16 cellular contexts compared by ENCODE assay signal in the genomic region with DNA sequence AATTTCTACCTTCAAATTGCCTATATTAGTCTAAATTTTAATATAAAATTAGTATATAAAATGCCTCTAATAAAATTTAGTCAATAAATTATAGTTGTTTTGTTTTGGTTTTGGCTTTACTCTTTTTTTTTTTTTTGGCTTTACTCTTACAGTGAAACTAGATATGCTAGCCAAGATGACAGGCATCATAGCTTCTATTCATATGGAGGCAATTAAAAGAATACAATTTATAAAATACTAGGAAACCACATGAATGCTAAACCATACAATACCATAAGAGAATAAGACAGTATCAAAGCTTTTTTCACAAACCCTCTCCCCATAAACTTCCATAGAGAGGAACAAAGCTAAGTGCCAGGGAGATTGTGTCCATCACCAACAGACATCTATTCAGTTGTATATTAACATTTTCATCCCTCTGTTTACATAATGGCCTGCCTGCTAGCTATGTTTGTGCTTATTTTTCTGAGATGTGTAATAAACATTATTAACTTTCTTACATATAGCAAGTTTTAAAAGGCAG.
A peak's percentile ranks its signal among the peaks of the same experiment; 100 is the strongest.
DNase-seq lines count a peak whose midpoint lies in the region; ATAC-seq and TF ChIP-seq lines count a peak whose summit lies in the region.
"Had no signal": no experiment of that assay in that cellular context is flagged by ENCODE, and none has a peak within 500 bp of the region (broad histone marks: within the 10 kb centered on the region; RNA-seq: fewer than 3 reads in every experiment).

No MANE protein-coding gene starts in this region.

- TF ChIP-seq CTCF in AG10803 (conservative IDR thresholded peaks at IDR 0.05; ENCODE audit: low read length) (no peak), IMR-90 (conservative IDR thresholded peaks at IDR 0.05; ENCODE audit: low read depth, low read length) (no peak)

- H3K79me1 ChIP-seq in IMR-90 (ENCODE audit: low read depth in 1 of 2, low read length in 2 of 2), result no peaks in the 10 kb centered on the region

- H2AK9ac ChIP-seq in IMR-90 (replicated peaks; ENCODE audit: low read depth, low read length, poor library complexity), result no peak overlapping the region

- H3K27ac ChIP-seq in IMR-90 (ENCODE audit: insufficient read depth, low read length), result peak overlapping the region; percentile 69; the same call in 1 of the 2 replicates
- H3K27ac ChIP-seq: BLaER1 treated with 17β-estradiol and CSF1 and Interleukin-3, amounts not matched to agents 10 nM and 100 nM; spleen had no signal

- H3K9me1 ChIP-seq in IMR-90 (ENCODE audit: insufficient read depth, low read length), result no peaks in the 10 kb centered on the region

- no peak overlapping the region for H3K4ac ChIP-seq in IMR-90 (ENCODE audit: low read depth, low read length)

- BruUV-seq in IMR-90 (replicated peaks; lab: Mats Ljungman, UMichigan), result no TSS peak

- DNase-seq in AG10803 (ENCODE audit: low read depth) (peak; percentile 82), IMR-90 (peak; percentile 36), amniotic stem cell (lab: John Stamatoyannopoulos, UW) (peak; percentile 9), iris pigment epithelial cell (ENCODE audit: low read depth) (peak; percentile 47), DMS53 treated with DMSO at 0.1 percent for 48 hours (lab: John Stamatoyannopoulos, UW; ENCODE audit: unreplicated experiment) (no peak)
- DNase-seq: activated CD4-positive, alpha-beta T cell treated with anti-CD3 and anti-CD28 coated beads for 36 hours; activated naive CD4-positive, alpha-beta T cell treated with anti-CD3 and anti-CD28 coated beads, Interleukin-2, amount 10 ng/mL, durations not matched to agents 7 days and 5 days; effector memory CD8-positive, alpha-beta T cell; KG1; Right ventricle myocardium superior; spleen had no signal

- no peak overlapping the region for H2BK15ac ChIP-seq in IMR-90 (ENCODE audit: low read depth, low read length)

- no peaks in the 10 kb centered on the region for H3K36me3 ChIP-seq in IMR-90 (ENCODE audit: control insufficient read depth, insufficient read depth, low read length)
- H3K36me3 ChIP-seq: BLaER1 treated with 17β-estradiol and CSF1 and Interleukin-3, amounts not matched to agents 10 nM and 100 nM; spleen had no signal

- intact Hi-C loops in IMR-90 (cut with micrococcal nuclease), result loop anchor here (2.0 kb wide), 1 partner anchor 29 kb away; no protein-coding TSS in a partner anchor

- no peaks in the 10 kb centered on the region for H3K9me3 ChIP-seq in IMR-90 (ENCODE audit: control insufficient read depth, insufficient read depth, low read length)

- peak overlapping the region in 1 of 2 experiments; percentile 59; a peak in 3 of 4 replicates for H4K8ac ChIP-seq in IMR-90 (ENCODE audit: low read depth in 2 of 2, low read length in 2 of 2)

- H2BK5ac ChIP-seq in IMR-90 (ENCODE audit: low read depth, low read length, poor library complexity, severe bottlenecking), result peak overlapping the region; percentile 90

- CTCF ChIA-PET in IMR-90 (lab: Yijun Ruan, JAX), result interaction anchor here (2.5 kb wide), 1 partner anchor 32 kb away, joined by 7 read pairs; no protein-coding TSS in a partner anchor

- H2BK20ac ChIP-seq in IMR-90 (ENCODE audit: low read depth, low read length), result peak overlapping the region; percentile 58; the same call in 1 of the 2 replicates

- in situ Hi-C loops in IMR-90 (cut with MboI; ENCODE audit: low sequenced_read_pairs), result no loop called here

- dilution Hi-C loops in IMR-90 (cut with HindIII; ENCODE audit: low sequenced_read_pairs, unreplicated experiment), result no loop called here

- H3K14ac ChIP-seq in IMR-90 (replicated peaks; ENCODE audit: low read depth, low read length), result 0 out of 2 replicates have a peak overlapping the region, but pooled peaks have one; percentile 5

- POLR2A ChIA-PET in IMR-90 (lab: Charles Lee; ENCODE audit: unreplicated experiment), result no interaction called here

- no peak overlapping the region for H2AK5ac ChIP-seq in IMR-90 (ENCODE audit: low read depth, low read length)

- TF ChIP-seq POLR2A in IMR-90 (IDR thresholded peaks at IDR 0.05; ENCODE audit: low read depth, low read length), result no peak

- no peaks in the 10 kb centered on the region for H3K27me3 ChIP-seq in IMR-90 (ENCODE audit: control insufficient read depth, insufficient read depth, low read length)
- H3K27me3 ChIP-seq: BLaER1 treated with 17β-estradiol and CSF1 and Interleukin-3, amounts not matched to agents 10 nM and 100 nM; spleen had no signal

- H3K4me2 ChIP-seq in IMR-90 (ENCODE audit: low read depth, low read length), result peak overlapping the region; percentile 71; the same call in 1 of the 2 replicates
- H3K4me2 ChIP-seq: BLaER1 treated with 17β-estradiol and CSF1 and Interleukin-3, amounts not matched to agents 10 nM and 100 nM had no signal

- peak overlapping the region; percentile 60 for H4K91ac ChIP-seq in IMR-90 (ENCODE audit: insufficient read depth, low read depth, low read length)

- H3K23ac ChIP-seq in IMR-90 (ENCODE audit: low read depth, low read length), result 0 out of 2 replicates have a peak overlapping the region, but pooled peaks have one; percentile 2

- H3K4me3 ChIP-seq in AG10803 (ENCODE audit: low read length) (no peak overlapping the region), IMR-90 (ENCODE audit: insufficient read depth, low read depth, low read length) (no peak overlapping the region)
- H3K4me3 ChIP-seq: BLaER1 treated with 17β-estradiol and CSF1 and Interleukin-3, amounts not matched to agents 10 nM and 100 nM; GM12878; spleen had no signal

- no peak overlapping the region for H2AFZ ChIP-seq in IMR-90 (replicated peaks; ENCODE audit: low read length, poor library complexity)

- peak overlapping the region; percentile 78; the same call in 1 of the 2 replicates for H4K5ac ChIP-seq in IMR-90 (ENCODE audit: low read depth, low read length)

- no peak for TF ChIP-seq RAD21 in IMR-90 (IDR thresholded peaks at IDR 0.05; ENCODE audit: low read length)

- peak overlapping the region; percentile 99 for H3K18ac ChIP-seq in IMR-90 (ENCODE audit: low read depth, low read length)

- no peak overlapping the region for H3K9ac ChIP-seq in IMR-90 (ENCODE audit: low read depth, low read length)
- H3K9ac ChIP-seq: BLaER1 treated with 17β-estradiol and CSF1 and Interleukin-3, amounts not matched to agents 10 nM and 100 nM had no signal

- H4K20me1 ChIP-seq in IMR-90 (ENCODE audit: insufficient read depth, low read length), result no peaks in the 10 kb centered on the region
- H4K20me1 ChIP-seq: BLaER1 treated with 17β-estradiol and CSF1 and Interleukin-3, amounts not matched to agents 10 nM and 100 nM had no signal

- peaks cover 7% of the 10 kb centered on the region for H3K4me1 ChIP-seq in IMR-90 (ENCODE audit: control insufficient read depth, insufficient read depth, low read length)
- H3K4me1 ChIP-seq: BLaER1 treated with 17β-estradiol and CSF1 and Interleukin-3, amounts not matched to agents 10 nM and 100 nM; spleen had no signal

- ATAC-seq in IMR-90 (ENCODE audit: low read depth) (peak; percentile 16; the same call in 1 of the 2 replicates), GM21576 (IDR thresholded peaks at IDR 0.05; ENCODE audit: unreplicated experiment) (no peak), HG03571 (IDR thresholded peaks at IDR 0.05; ENCODE audit: unreplicated experiment) (no peak), HG03460 (IDR thresholded peaks at IDR 0.05; ENCODE audit: unreplicated experiment) (no peak)
- ATAC-seq: activated CD4-positive, alpha-beta T cell treated with anti-CD3 and anti-CD28 coated beads for 36 hours; effector memory CD8-positive, alpha-beta T cell; GM12878 had no signal

- no peak overlapping the region for H3K56ac ChIP-seq in IMR-90 (ENCODE audit: extremely low read depth, insufficient read depth, low read length)

- peak overlapping the region; percentile 70 for H2BK120ac ChIP-seq in IMR-90 (ENCODE audit: low read depth, low read length)

TF ChIP-seq in IMR-90, 13 proteins besides CTCF, POLR2A, EP300 and RAD21:
- TF ChIP-seq MAZ (IDR thresholded peaks at IDR 0.05; ENCODE audit: borderline replicate concordance, low read depth, low read length) (no peak), ELK1 (IDR thresholded peaks at IDR 0.05; ENCODE audit: borderline replicate concordance, low read depth, low read length) (no peak), SMC3 (IDR thresholded peaks at IDR 0.05; ENCODE audit: low read depth, low read length) (no peak), MAFK (IDR thresholded peaks at IDR 0.05; ENCODE audit: low read depth, low read length) (no peak), MXI1 (IDR thresholded peaks at IDR 0.05; ENCODE audit: borderline replicate concordance, low read depth, low read length) (no peak), FOS (IDR thresholded peaks at IDR 0.05; ENCODE audit: low read depth, low read length) (no peak), NFE2L2 (IDR thresholded peaks at IDR 0.05; ENCODE audit: low read depth, low read length) (no peak), CHD1 (IDR thresholded peaks at IDR 0.05; ENCODE audit: low read depth, low read length) (no peak), CEBPB (IDR thresholded peaks at IDR 0.05; ENCODE audit: low read depth, low read length) (no peak), RFX5 (IDR thresholded peaks at IDR 0.05; ENCODE audit: low read depth, low read length) (no peak), RCOR1 (IDR thresholded peaks at IDR 0.05; ENCODE audit: insufficient replicate concordance, low read length) (no peak), BHLHE40 (IDR thresholded peaks at IDR 0.05; ENCODE audit: low read depth, low read length) (no peak)
- TF ChIP-seq, protein P1, sequence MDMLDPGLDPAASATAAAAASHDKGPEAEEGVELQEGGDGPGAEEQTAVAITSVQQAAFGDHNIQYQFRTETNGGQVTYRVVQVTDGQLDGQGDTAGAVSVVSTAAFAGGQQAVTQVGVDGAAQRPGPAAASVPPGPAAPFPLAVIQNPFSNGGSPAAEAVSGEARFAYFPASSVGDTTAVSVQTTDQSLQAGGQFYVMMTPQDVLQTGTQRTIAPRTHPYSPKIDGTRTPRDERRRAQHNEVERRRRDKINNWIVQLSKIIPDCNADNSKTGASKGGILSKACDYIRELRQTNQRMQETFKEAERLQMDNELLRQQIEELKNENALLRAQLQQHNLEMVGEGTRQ (IDR thresholded peaks at IDR 0.05; ENCODE audit: low read depth, low read length), result no peak
